33 cellular contexts compared by ENCODE assay signal in genomic region chr17:34117332-34117731, GRCh38.
"Had no signal": no experiment of that assay in that cellular context is flagged by ENCODE, and none has a peak within 500 bp of the region (broad histone marks: within the 10 kb centered on the region; RNA-seq: fewer than 3 reads in every experiment).

No MANE protein-coding gene starts in this region.

- H3K36me3 Mint-ChIP-seq: activated CD8-positive, alpha-beta memory T cell treated with anti-CD3 and anti-CD28 coated beads, Interleukin-2, amount 10 ng/mL, durations not matched to agents 7 days and 5 days; activated naive CD4-positive, alpha-beta T cell treated with anti-CD3 and anti-CD28 coated beads, Interleukin-2, amount 50 U/mL, for 72 hours; activated naive CD8-positive, alpha-beta T cell treated with anti-CD3 and anti-CD28 coated beads for 36 hours had no signal

- H3K4me3 Mint-ChIP-seq: activated B cell treated with CpG ODN at 0.5 μM for 24 hours; activated CD4-positive, alpha-beta memory T cell treated with anti-CD3 and anti-CD28 coated beads, Interleukin-2, amount 10 ng/mL, durations not matched to agents 7 days and 5 days; activated CD4-positive, alpha-beta T cell treated with anti-CD3 and anti-CD28 coated beads, Interleukin-2, amount 10 ng/mL, durations not matched to agents 7 days and 5 days; activated CD8-positive, alpha-beta memory T cell treated with anti-CD3 and anti-CD28 coated beads, Interleukin-2, amount 10 ng/mL, durations not matched to agents 7 days and 5 days; activated CD8-positive, alpha-beta T cell treated with anti-CD3 and anti-CD28 coated beads, Interleukin-2, amount 10 ng/mL, durations not matched to agents 7 days and 5 days; activated naive CD4-positive, alpha-beta T cell treated with anti-CD3 and anti-CD28 coated beads for 36 hours; activated naive CD8-positive, alpha-beta T cell treated with anti-CD3 and anti-CD28 coated beads for 36 hours; activated T-cell treated with anti-CD3 and anti-CD28 coated beads, Interleukin-2, amount 50 U/mL, for 24 hours; T-helper 1 cell treated with Interleukin-12 subunit alpha and Interleukin-12 subunit beta and Interleukin-4 antibody, amounts not matched to agents 30 μg/mL and 1 μg/mL, for 36 hours; T-helper 2 cell treated with Interferon-gamma antibody and Interleukin-4, amounts not matched to agents 5 μg/mL and 100 μg/mL, for 36 hours had no signal

- H3K4me3 ChIP-seq: adrenal gland, body of pancreas, breast epithelium had no signal

- H3K27me3 ChIP-seq: adrenal gland, body of pancreas, brain microvascular endothelial cell had no signal

- DNase-seq: activated B cell treated with CpG ODN at 0.5 μM for 24 hours; activated CD4-positive, alpha-beta memory T cell treated with anti-CD3 and anti-CD28 coated beads, Interleukin-2, amount 10 ng/mL, durations not matched to agents 7 days and 5 days; activated CD4-positive, alpha-beta T cell treated with anti-CD3 and anti-CD28 coated beads for 4 hours; activated CD4-positive, alpha-beta T cell treated with anti-CD3 and anti-CD28 coated beads, Interleukin-2, amount 10 ng/mL, durations not matched to agents 7 days and 5 days; activated CD4-positive, alpha-beta T cell treated with anti-CD3 and anti-CD28 coated beads, Interleukin-2, amount 50 U/mL, for 48 hours; activated CD4-positive, CD25-positive, alpha-beta regulatory T cell treated with anti-CD3 and anti-CD28 coated beads, Interleukin-2, amount 50 U/mL, for 72 hours; activated CD8-positive, alpha-beta memory T cell treated with anti-CD3 and anti-CD28 coated beads for 24 hours; activated CD8-positive, alpha-beta memory T cell treated with anti-CD3 and anti-CD28 coated beads, Interleukin-2, amount 10 ng/mL, durations not matched to agents 7 days and 5 days; activated CD8-positive, alpha-beta memory T cell treated with anti-CD3 and anti-CD28 coated beads, Interleukin-2, amount 50 U/mL, for 48 hours; activated CD8-positive, alpha-beta T cell treated with anti-CD3 and anti-CD28 coated beads, Interleukin-2, amount 10 ng/mL, durations not matched to agents 7 days and 5 days; activated effector memory CD4-positive, alpha-beta T cell treated with anti-CD3 and anti-CD28 coated beads, Interleukin-2, amount 50 U/mL, for 16 hours; activated gamma-delta T cell treated with Interleukin-2 at 50 U/mL for 16 hours; activated naive CD4-positive, alpha-beta T cell; activated naive CD4-positive, alpha-beta T cell treated with anti-CD3 and anti-CD28 coated beads for 36 hours; activated naive CD4-positive, alpha-beta T cell treated with anti-CD3 and anti-CD28 coated beads, Interleukin-2, amount 50 U/mL, for 16 hours; activated naive CD8-positive, alpha-beta T cell treated with anti-CD3 and anti-CD28 coated beads for 36 hours; activated T-cell treated with anti-CD3 and anti-CD28 coated beads, Interleukin-2, amount 50 U/mL, for 24 hours; activated T-cell treated with anti-CD3 and anti-CD28 coated beads, Interleukin-2, amount 50 U/mL, for 48 hours; adrenal gland; amniotic stem cell; aorta; body of pancreas; brain microvascular endothelial cell; central memory CD4-positive, alpha-beta T cell; SW 1271; T-helper 1 cell; T-helper 2 cell; T-helper 9 cell had no signal

- H3K27ac Mint-ChIP-seq: activated B cell treated with CpG ODN at 0.5 μM for 24 hours; activated CD4-positive, alpha-beta memory T cell treated with anti-CD3 and anti-CD28 coated beads, Interleukin-2, amount 10 ng/mL, durations not matched to agents 7 days and 5 days; activated CD4-positive, alpha-beta T cell treated with anti-CD3 and anti-CD28 coated beads, Interleukin-2, amount 10 ng/mL, durations not matched to agents 7 days and 5 days; activated CD8-positive, alpha-beta memory T cell treated with anti-CD3 and anti-CD28 coated beads, Interleukin-2, amount 10 ng/mL, durations not matched to agents 7 days and 5 days; activated CD8-positive, alpha-beta T cell treated with anti-CD3 and anti-CD28 coated beads, Interleukin-2, amount 10 ng/mL, durations not matched to agents 7 days and 5 days; activated naive CD4-positive, alpha-beta T cell treated with anti-CD3 and anti-CD28 coated beads for 36 hours; activated naive CD4-positive, alpha-beta T cell treated with anti-CD3 and anti-CD28 coated beads, Interleukin-2, amount 50 U/mL, for 72 hours; activated naive CD8-positive, alpha-beta T cell treated with anti-CD3 and anti-CD28 coated beads for 36 hours; activated T-cell treated with anti-CD3 and anti-CD28 coated beads, Interleukin-2, amount 50 U/mL, for 24 hours; T-helper 1 cell treated with Interleukin-12 subunit alpha and Interleukin-12 subunit beta and Interleukin-4 antibody, amounts not matched to agents 30 μg/mL and 1 μg/mL, for 36 hours; T-helper 2 cell treated with Interferon-gamma antibody and Interleukin-4, amounts not matched to agents 5 μg/mL and 100 μg/mL, for 36 hours had no signal

- H3K4me1 Mint-ChIP-seq: activated B cell treated with CpG ODN at 0.5 μM for 24 hours; activated CD4-positive, alpha-beta memory T cell treated with anti-CD3 and anti-CD28 coated beads, Interleukin-2, amount 10 ng/mL, durations not matched to agents 7 days and 5 days; activated CD4-positive, alpha-beta T cell treated with anti-CD3 and anti-CD28 coated beads, Interleukin-2, amount 10 ng/mL, durations not matched to agents 7 days and 5 days; activated CD8-positive, alpha-beta memory T cell treated with anti-CD3 and anti-CD28 coated beads, Interleukin-2, amount 10 ng/mL, durations not matched to agents 7 days and 5 days; activated naive CD8-positive, alpha-beta T cell treated with anti-CD3 and anti-CD28 coated beads for 36 hours had no signal

- H3K9me3 Mint-ChIP-seq: activated B cell treated with CpG ODN at 0.5 μM for 24 hours; activated CD4-positive, alpha-beta memory T cell treated with anti-CD3 and anti-CD28 coated beads, Interleukin-2, amount 10 ng/mL, durations not matched to agents 7 days and 5 days; activated CD4-positive, alpha-beta T cell treated with anti-CD3 and anti-CD28 coated beads, Interleukin-2, amount 10 ng/mL, durations not matched to agents 7 days and 5 days; activated naive CD4-positive, alpha-beta T cell treated with anti-CD3 and anti-CD28 coated beads for 36 hours; activated naive CD8-positive, alpha-beta T cell treated with anti-CD3 and anti-CD28 coated beads for 36 hours; activated T-cell treated with anti-CD3 and anti-CD28 coated beads, Interleukin-2, amount 50 U/mL, for 24 hours; T-helper 1 cell treated with Interleukin-12 subunit alpha and Interleukin-12 subunit beta and Interleukin-4 antibody, amounts not matched to agents 30 μg/mL and 1 μg/mL, for 36 hours; T-helper 2 cell treated with Interferon-gamma antibody and Interleukin-4, amounts not matched to agents 5 μg/mL and 100 μg/mL, for 36 hours had no signal

- H3K4me1 ChIP-seq: adrenal gland, body of pancreas, breast epithelium had no signal

- H3K27ac ChIP-seq: adrenal gland, body of pancreas, brain microvascular endothelial cell, breast epithelium, VCaP had no signal

- H3K36me3 ChIP-seq: adrenal gland, brain microvascular endothelial cell, breast epithelium had no signal

- H3K9me3 ChIP-seq: adrenal gland, body of pancreas, breast epithelium had no signal
